In genomic region chr14:98962118-98962517, GRCh38 we compare ENCODE assay signal across 25 cellular contexts.
"Had no signal": no experiment of that assay in that cellular context is flagged by ENCODE, and none has a peak within 500 bp of the region (broad histone marks: within the 10 kb centered on the region; RNA-seq: fewer than 3 reads in every experiment).

No MANE protein-coding gene starts in this region.

- H3K9me3 ChIP-seq: mucosa of descending colon, ovary, psoas muscle, sigmoid colon, stomach, thyroid gland, vagina had no signal

- H3K27me3 ChIP-seq: ovary, sigmoid colon, thyroid gland, vagina had no signal

- H3K36me3 Mint-ChIP-seq: mesothelial cell of epicardium; naive thymus-derived CD4-positive, alpha-beta T cell; stimulated activated effector memory CD8-positive, alpha-beta T cell treated with anti-CD3 and anti-CD28 coated beads, Interleukin-12 subunit alpha, Interleukin-12 subunit beta, amount 100 ng/mL, for 72 hours had no signal

- H3K27me3 Mint-ChIP-seq: effector memory CD8-positive, alpha-beta T cell had no signal

- DNase-seq: cortex of kidney; effector memory CD8-positive, alpha-beta T cell; erythroblast; kidney; mesenchymal stem cell; mucosa of descending colon; naive thymus-derived CD4-positive, alpha-beta T cell; nephron progenitor cell; occipital lobe; ovary; posterior cingulate gyrus; psoas muscle; right cardiac atrium; sigmoid colon; stimulated activated CD4-positive, alpha-beta T cell treated with anti-CD3 and anti-CD28 coated beads, Interleukin-2, amount 100 ng/mL, for 24 hours; stimulated activated CD4-positive, alpha-beta T cell treated with anti-CD3 and anti-CD28 coated beads, Interleukin-4, amount 100 ng/mL, for 24 hours; stimulated activated naive CD4-positive, alpha-beta T cell treated with Interleukin-2 at 50 U/mL for 16 hours; stomach; thyroid gland; trophoblast cell had no signal

- ATAC-seq: effector memory CD8-positive, alpha-beta T cell; left lobe of liver; mucosa of descending colon; naive thymus-derived CD4-positive, alpha-beta T cell; psoas muscle; right cardiac atrium; stimulated activated effector memory CD8-positive, alpha-beta T cell treated with anti-CD3 and anti-CD28 coated beads, Interleukin-12 subunit alpha, Interleukin-12 subunit beta, amount 100 ng/mL, for 72 hours had no signal

- H3K4me3 ChIP-seq: lung, mucosa of descending colon, ovary, psoas muscle, sigmoid colon, stomach, thyroid gland, vagina had no signal

- H3K27ac Mint-ChIP-seq: mesothelial cell of epicardium; nephron progenitor cell; stimulated activated effector memory CD8-positive, alpha-beta T cell treated with anti-CD3 and anti-CD28 coated beads, Interleukin-12 subunit alpha, Interleukin-12 subunit beta, amount 100 ng/mL, for 72 hours had no signal

- H3K4me3 Mint-ChIP-seq: mesothelial cell of epicardium; nephron progenitor cell; stimulated activated effector memory CD8-positive, alpha-beta T cell treated with anti-CD3 and anti-CD28 coated beads, Interleukin-12 subunit alpha, Interleukin-12 subunit beta, amount 100 ng/mL, for 72 hours had no signal

- H3K36me3 ChIP-seq: ovary, sigmoid colon, stomach, thyroid gland, vagina had no signal

- H3K4me1 ChIP-seq: psoas muscle, stomach, thyroid gland had no signal

- H3K27ac ChIP-seq: ovary, psoas muscle, sigmoid colon, stomach, thyroid gland, vagina had no signal

- H3K9me3 Mint-ChIP-seq: effector memory CD8-positive, alpha-beta T cell; mesothelial cell of epicardium; nephron progenitor cell; stimulated activated effector memory CD8-positive, alpha-beta T cell treated with anti-CD3 and anti-CD28 coated beads, Interleukin-12 subunit alpha, Interleukin-12 subunit beta, amount 100 ng/mL, for 72 hours had no signal

- H3K4me1 Mint-ChIP-seq: nephron progenitor cell had no signal
